In genomic region chr7:18798018-18798906, GRCh38 we compare ENCODE assay signal across 27 cellular contexts.
DNase-seq lines count a peak whose midpoint lies in the region; ATAC-seq and TF ChIP-seq lines count a peak whose summit lies in the region.
"Had no signal": no experiment of that assay in that cellular context is flagged by ENCODE, and none has a peak within 500 bp of the region (broad histone marks: within the 10 kb centered on the region; RNA-seq: fewer than 3 reads in every experiment).

No MANE protein-coding gene starts in this region.

- DNase-seq in AG10803 (ENCODE audit: low read depth) = peak; percentile 40
- peak; percentile 33 for DNase-seq in HFFc6
- DNase-seq in fibroblast of pulmonary artery (ENCODE audit: low read depth) = peak; percentile 40
- no peak for DNase-seq in gastrocnemius medialis
- DNase-seq: 8988T; activated CD4-positive, alpha-beta T cell treated with anti-CD3 and anti-CD28 coated beads, Interleukin-2, amount 50 U/mL, for 4 hours; activated CD4-positive, CD25-positive, alpha-beta regulatory T cell; AML-193; anterior cingulate cortex; CD4-positive, alpha-beta memory T cell; Karpas-422; natural killer cell; NCI-H1694 treated with DMSO at 0.1 percent for 48 hours; NCI-H510A treated with DMSO at 0.1 percent for 48 hours; PC-9; Right ventricle myocardium superior; spleen; T-cell had no signal

- peak overlapping the region; percentile 76 for H3K27ac Mint-ChIP-seq in HFFc6
- H3K27ac Mint-ChIP-seq: activated naive CD4-positive, alpha-beta T cell treated with anti-CD3 and anti-CD28 coated beads, Interleukin-2, amount 50 U/mL, for 24 hours; CD4-positive, alpha-beta memory T cell; natural killer cell; T-cell had no signal

- H3K36me3 Mint-ChIP-seq in HFFc6 (ENCODE audit: low read depth) = no peaks in the 10 kb centered on the region
- H3K36me3 Mint-ChIP-seq: activated naive CD4-positive, alpha-beta T cell treated with anti-CD3 and anti-CD28 coated beads, Interleukin-2, amount 50 U/mL, for 24 hours; CD4-positive, alpha-beta memory T cell; natural killer cell; T-cell had no signal

- no peaks in the 10 kb centered on the region for H3K36me3 ChIP-seq in gastrocnemius medialis
- H3K36me3 ChIP-seq: spleen, tibial nerve had no signal

- TF ChIP-seq CTCF in AG10803 (conservative IDR thresholded peaks at IDR 0.05; ENCODE audit: low read length) = no peak
- TF ChIP-seq CTCF in HFFc6 (IDR thresholded peaks at IDR 0.05) = no peak
- no peak for TF ChIP-seq CTCF in fibroblast of pulmonary artery (IDR thresholded peaks at IDR 0.05; ENCODE audit: low read length, missing control alignments)
- no peak for TF ChIP-seq CTCF in gastrocnemius medialis (IDR thresholded peaks at IDR 0.05 in 4 of 5, conservative IDR thresholded peaks at IDR 0.05 in 1 of 5)

- peaks cover 23% of the 10 kb centered on the region for H3K4me1 Mint-ChIP-seq in HFFc6 (ENCODE audit: low read depth)
- H3K4me1 Mint-ChIP-seq: activated naive CD4-positive, alpha-beta T cell treated with anti-CD3 and anti-CD28 coated beads, Interleukin-2, amount 50 U/mL, for 24 hours; CD4-positive, alpha-beta memory T cell; central memory CD8-positive, alpha-beta T cell; natural killer cell; T-cell had no signal

- peak; percentile 74 for ATAC-seq in SK-N-SH treated with all-trans-retinoic acid at 6 μM for 48 hours
- no peak for ATAC-seq in gastrocnemius medialis
- no peak for ATAC-seq in GM19452 (IDR thresholded peaks at IDR 0.05; ENCODE audit: unreplicated experiment)
- no peak for ATAC-seq in GM21367 (IDR thresholded peaks at IDR 0.05; ENCODE audit: unreplicated experiment)
- ATAC-seq in HG02759 (IDR thresholded peaks at IDR 0.05; ENCODE audit: unreplicated experiment) = no peak
- ATAC-seq: natural killer cell, right cardiac atrium, T-cell had no signal

- no peaks in the 10 kb centered on the region for H3K9me3 Mint-ChIP-seq in HFFc6

- H3K27ac ChIP-seq in gastrocnemius medialis = no peak overlapping the region
- H3K27ac ChIP-seq: parathyroid adenoma, PC-9, spleen, tibial nerve had no signal

- no peak for TF ChIP-seq POLR2A in gastrocnemius medialis (IDR thresholded peaks at IDR 0.05)

- H3K4me3 Mint-ChIP-seq in HFFc6 = peak overlapping the region; percentile 43
- H3K4me3 Mint-ChIP-seq: activated naive CD4-positive, alpha-beta T cell treated with anti-CD3 and anti-CD28 coated beads, Interleukin-2, amount 50 U/mL, for 24 hours; CD4-positive, alpha-beta memory T cell; central memory CD8-positive, alpha-beta T cell; natural killer cell; T-cell had no signal

- no peaks in the 10 kb centered on the region for H3K27me3 ChIP-seq in gastrocnemius medialis
- H3K27me3 ChIP-seq: spleen, tibial nerve had no signal

- in situ Hi-C loops in gastrocnemius medialis (cut with MboI; ENCODE audit: low sequenced_read_pairs in 4 of 4) = no loop called here

- H3K9me3 ChIP-seq in gastrocnemius medialis = no peaks in the 10 kb centered on the region
- H3K9me3 ChIP-seq: spleen, tibial nerve had no signal

- H3K4me1 ChIP-seq in gastrocnemius medialis = no peaks in the 10 kb centered on the region
- H3K4me1 ChIP-seq: parathyroid adenoma, spleen had no signal

- no peaks in the 10 kb centered on the region for H3K27me3 Mint-ChIP-seq in HFFc6 (ENCODE audit: insufficient read depth)
- H3K27me3 Mint-ChIP-seq: activated naive CD4-positive, alpha-beta T cell treated with anti-CD3 and anti-CD28 coated beads, Interleukin-2, amount 50 U/mL, for 24 hours; CD4-positive, alpha-beta memory T cell; central memory CD8-positive, alpha-beta T cell; T-cell had no signal

- no peak overlapping the region for H3K4me3 ChIP-seq in AG10803 (ENCODE audit: low read length)
- no peak overlapping the region for H3K4me3 ChIP-seq in fibroblast of pulmonary artery (replicated peaks; ENCODE audit: low read depth, low read length)
- H3K4me3 ChIP-seq in gastrocnemius medialis = no peak overlapping the region
- H3K4me3 ChIP-seq: PC-9, spleen, tibial nerve had no signal

- intact Hi-C loops in gastrocnemius medialis (cut with DNase I; ENCODE audit: low total_unique reads) = no loop called here

TF ChIP-seq in SK-N-SH treated with all-trans-retinoic acid at 6 μM for 48 hours, 23 proteins besides CTCF, POLR2A, EP300 and RAD21:
- peak; percentile 62; the same call in 1 of the 2 replicates for TF ChIP-seq ZFP3 (CRISPR knock-in tag; IDR thresholded peaks at IDR 0.05)
- peak; percentile 74 for TF ChIP-seq ISL1 (CRISPR knock-in tag; IDR thresholded peaks at IDR 0.05)
- TF ChIP-seq ZNF565 (CRISPR knock-in tag; conservative IDR thresholded peaks at IDR 0.05; ENCODE audit: low read depth) = no peak
- TF ChIP-seq, protein P1, sequence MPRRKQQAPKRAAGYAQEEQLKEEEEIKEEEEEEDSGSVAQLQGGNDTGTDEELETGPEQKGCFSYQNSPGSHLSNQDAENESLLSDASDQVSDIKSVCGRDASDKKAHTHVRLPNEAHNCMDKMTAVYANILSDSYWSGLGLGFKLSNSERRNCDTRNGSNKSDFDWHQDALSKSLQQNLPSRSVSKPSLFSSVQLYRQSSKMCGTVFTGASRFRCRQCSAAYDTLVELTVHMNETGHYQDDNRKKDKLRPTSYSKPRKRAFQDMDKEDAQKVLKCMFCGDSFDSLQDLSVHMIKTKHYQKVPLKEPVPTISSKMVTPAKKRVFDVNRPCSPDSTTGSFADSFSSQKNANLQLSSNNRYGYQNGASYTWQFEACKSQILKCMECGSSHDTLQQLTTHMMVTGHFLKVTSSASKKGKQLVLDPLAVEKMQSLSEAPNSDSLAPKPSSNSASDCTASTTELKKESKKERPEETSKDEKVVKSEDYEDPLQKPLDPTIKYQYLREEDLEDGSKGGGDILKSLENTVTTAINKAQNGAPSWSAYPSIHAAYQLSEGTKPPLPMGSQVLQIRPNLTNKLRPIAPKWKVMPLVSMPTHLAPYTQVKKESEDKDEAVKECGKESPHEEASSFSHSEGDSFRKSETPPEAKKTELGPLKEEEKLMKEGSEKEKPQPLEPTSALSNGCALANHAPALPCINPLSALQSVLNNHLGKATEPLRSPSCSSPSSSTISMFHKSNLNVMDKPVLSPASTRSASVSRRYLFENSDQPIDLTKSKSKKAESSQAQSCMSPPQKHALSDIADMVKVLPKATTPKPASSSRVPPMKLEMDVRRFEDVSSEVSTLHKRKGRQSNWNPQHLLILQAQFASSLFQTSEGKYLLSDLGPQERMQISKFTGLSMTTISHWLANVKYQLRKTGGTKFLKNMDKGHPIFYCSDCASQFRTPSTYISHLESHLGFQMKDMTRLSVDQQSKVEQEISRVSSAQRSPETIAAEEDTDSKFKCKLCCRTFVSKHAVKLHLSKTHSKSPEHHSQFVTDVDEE (CRISPR knock-in tag; IDR thresholded peaks at IDR 0.05) = no peak
- no peak for TF ChIP-seq ZNF8 (CRISPR knock-in tag; IDR thresholded peaks at IDR 0.05)
- no peak for TF ChIP-seq ZNF70 (CRISPR knock-in tag; IDR thresholded peaks at IDR 0.05)

Comparison
In these comparisons a context has a peak if more than half of its experiments do, and no peak if none do; other contexts are left out.
1. DNase-seq: peak in AG10803 (single experiment), HFFc6 (single experiment) and fibroblast of pulmonary artery (single experiment); none in gastrocnemius medialis (0 of 2).